ENCODE assay signal across 8 cellular contexts in the genomic region with DNA sequence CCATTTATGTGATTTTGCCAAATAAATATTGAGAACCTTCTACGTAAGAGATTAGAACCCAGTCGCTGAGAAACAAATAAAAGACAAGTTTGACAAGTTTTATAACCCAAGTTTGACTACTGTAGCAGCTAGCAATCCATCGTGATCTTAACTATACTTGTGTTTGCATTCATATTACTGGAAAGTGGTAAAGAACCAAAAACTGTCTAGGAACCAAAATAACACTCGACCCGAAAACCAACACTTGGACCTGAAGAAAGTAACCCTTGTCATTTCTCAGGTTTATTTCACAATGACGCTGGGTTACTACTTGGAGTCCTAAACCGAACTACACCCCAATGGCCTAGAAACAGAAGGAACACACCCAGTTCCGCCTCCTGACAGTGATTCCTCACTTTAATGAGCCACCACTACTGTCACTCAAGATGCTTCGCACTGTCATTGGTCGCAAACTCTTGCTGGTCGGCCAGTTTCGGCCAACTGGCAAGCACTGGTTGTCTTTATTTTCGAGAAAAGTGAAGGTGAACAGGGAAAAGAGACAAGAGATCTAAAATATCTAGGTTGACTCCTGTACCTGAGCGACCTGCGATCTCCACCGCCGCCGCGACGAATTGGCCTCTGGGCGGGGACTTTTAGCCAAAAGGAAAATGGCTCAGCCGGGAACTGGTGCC. TPM values are rescaled to one million over a fixed set of nuclear protein-coding genes. Genes with fewer than 3 reads are reported as not detected.
DNase-seq lines count a peak whose midpoint lies in the region; ATAC-seq and TF ChIP-seq lines count a peak whose summit lies in the region.

No MANE protein-coding gene starts in this region.

- DNase-seq in Daoy (ENCODE audit: low read depth) (peak; percentile 80), H7 (peak; percentile 77), LoVo (ENCODE audit: low spot score) (peak; percentile 92), RWPE1 (ENCODE audit: low spot score) (peak; percentile 92), fibroblast of mammary gland (ENCODE audit: low read depth) (peak; percentile 96)
- peak; percentile 61 for DNase-seq in activated T-helper 9 cell treated with anti-CD3 and anti-CD28 coated beads, Interleukin-2, amount 50 U/mL, for 16 hours (ENCODE audit: low read depth)
- DNase-seq in naive thymus-derived CD4-positive, alpha-beta T cell: peak; percentile 47 to 87 (median 83)

- no peak for TF ChIP-seq CTCF in RWPE1 (conservative IDR thresholded peaks at IDR 0.05; ENCODE audit: low read depth)
- no peak for TF ChIP-seq CTCF in fibroblast of mammary gland (conservative IDR thresholded peaks at IDR 0.05; ENCODE audit: control insufficient read depth, insufficient read depth, low read depth, low read length)

- H3K27me3 Mint-ChIP-seq in naive thymus-derived CD4-positive, alpha-beta T cell: no peaks in the 10 kb centered on the region
- no peaks in the 10 kb centered on the region for H3K27me3 Mint-ChIP-seq in stimulated activated memory B cell treated with anti-CD40 and anti-IgM and Interleukin-4, amounts not matched to agents 10 μg/mL and 1 μg/mL and 100 μg/mL, for 72 hours

- H3K4me3 Mint-ChIP-seq in naive thymus-derived CD4-positive, alpha-beta T cell: peak overlapping the region; percentile 91 to 100 (median 99)
- peak overlapping the region; percentile 100 for H3K4me3 Mint-ChIP-seq in stimulated activated memory B cell treated with anti-CD40 and anti-IgM and Interleukin-4, amounts not matched to agents 10 μg/mL and 1 μg/mL and 100 μg/mL, for 72 hours

- POLR2A ChIA-PET in RWPE1 (lab: Yijun Ruan, JAX; ENCODE audit: low non-redundant PET): interaction anchor here (1.0 kb wide), 1 partner anchor 31 kb away, joined by 3 read pairs; no protein-coding TSS in a partner anchor
- POLR2A ChIA-PET in naive thymus-derived CD4-positive, alpha-beta T cell (lab: Charles Lee): interaction anchor here (0.8 to 1.8 kb wide), 8 partner anchors 14 to 949 kb away, joined by 3 to 8 read pairs (median 4); a partner anchor contains a TSS

- peak; percentile 97 for ATAC-seq in naive thymus-derived CD4-positive, alpha-beta T cell
- ATAC-seq in stimulated activated memory B cell treated with anti-CD40 and anti-IgM and Interleukin-4, amounts not matched to agents 10 μg/mL and 1 μg/mL and 100 μg/mL, for 72 hours: peak; percentile 99

- no peaks in the 10 kb centered on the region for H3K27me3 ChIP-seq in H7 (ENCODE audit: control insufficient read depth, insufficient read depth, low read length)
- H3K27me3 ChIP-seq in naive thymus-derived CD4-positive, alpha-beta T cell (ENCODE audit: control insufficient read depth in 2 of 2, insufficient read depth in 2 of 2, low read length in 2 of 2): no peaks in the 10 kb centered on the region

- intact Hi-C loops in naive thymus-derived CD4-positive, alpha-beta T cell (cut with micrococcal nuclease): loop anchor here (1.0 to 10.0 kb wide), 13 partner anchors 36 to 1914 kb away; a partner anchor contains a TSS

- peak overlapping the region; percentile 91 for H3K4me3 ChIP-seq in H7 (ENCODE audit: insufficient read depth, low read depth, low read length)
- peak overlapping the region; percentile 88 for H3K4me3 ChIP-seq in fibroblast of mammary gland (ENCODE audit: control insufficient read depth, low read depth, low read length)
- H3K4me3 ChIP-seq in naive thymus-derived CD4-positive, alpha-beta T cell (ENCODE audit: low read length): peak overlapping the region; percentile 99

- H3K36me3 Mint-ChIP-seq in naive thymus-derived CD4-positive, alpha-beta T cell: peaks cover 0 to 26% (median 19%) of the 10 kb centered on the region in 5 donors
- H3K36me3 Mint-ChIP-seq in stimulated activated memory B cell treated with anti-CD40 and anti-IgM and Interleukin-4, amounts not matched to agents 10 μg/mL and 1 μg/mL and 100 μg/mL, for 72 hours: peaks cover 19% of the 10 kb centered on the region

- H3K4me1 ChIP-seq in naive thymus-derived CD4-positive, alpha-beta T cell (ENCODE audit: control insufficient read depth in 2 of 2, insufficient read depth in 2 of 2, low read length in 2 of 2): peaks cover 25 to 29% of the 10 kb centered on the region in 2 donors

- H3K27ac Mint-ChIP-seq in naive thymus-derived CD4-positive, alpha-beta T cell: peak overlapping the region; percentile 99 to 100 (median 100)
- peak overlapping the region; percentile 99 for H3K27ac Mint-ChIP-seq in stimulated activated memory B cell treated with anti-CD40 and anti-IgM and Interleukin-4, amounts not matched to agents 10 μg/mL and 1 μg/mL and 100 μg/mL, for 72 hours

- CTCF ChIA-PET in RWPE1 (lab: Yijun Ruan, JAX): interaction anchor here (0.6 to 0.7 kb wide), 2 partner anchors 161 to 1065 kb away, joined by 3 read pairs; no protein-coding TSS in a partner anchor
- CTCF ChIA-PET in naive thymus-derived CD4-positive, alpha-beta T cell (lab: Charles Lee): interaction anchor here (1.6 kb wide), 1 partner anchor 862 kb away, joined by 4 read pairs; no protein-coding TSS in a partner anchor

- peaks cover 0 to 4% (median 0%) of the 10 kb centered on the region in 3 experiments for H3K9me3 ChIP-seq in naive thymus-derived CD4-positive, alpha-beta T cell (ENCODE audit: control insufficient read depth in 2 of 3, low read length in 3 of 3)

- peaks cover 38 to 91% (median 81%) of the 10 kb centered on the region in 7 donors for H3K4me1 Mint-ChIP-seq in naive thymus-derived CD4-positive, alpha-beta T cell
- H3K4me1 Mint-ChIP-seq in stimulated activated memory B cell treated with anti-CD40 and anti-IgM and Interleukin-4, amounts not matched to agents 10 μg/mL and 1 μg/mL and 100 μg/mL, for 72 hours: peaks cover 60% of the 10 kb centered on the region

- H3K27ac ChIP-seq in RWPE1: peak overlapping the region; percentile 98
- H3K27ac ChIP-seq in naive thymus-derived CD4-positive, alpha-beta T cell (ENCODE audit: low read depth, low read length): peak overlapping the region; percentile 98

- H3K9me3 Mint-ChIP-seq in naive thymus-derived CD4-positive, alpha-beta T cell: peaks cover 0 to 6% (median 0%) of the 10 kb centered on the region in 11 donors
- H3K9me3 Mint-ChIP-seq in stimulated activated memory B cell treated with anti-CD40 and anti-IgM and Interleukin-4, amounts not matched to agents 10 μg/mL and 1 μg/mL and 100 μg/mL, for 72 hours: no peaks in the 10 kb centered on the region

- no peaks in the 10 kb centered on the region for H3K36me3 ChIP-seq in H7 (replicated peaks; ENCODE audit: control insufficient read depth, insufficient read depth, low read length)
- peaks cover 0 to 11% (median 0%) of the 10 kb centered on the region in 3 experiments for H3K36me3 ChIP-seq in naive thymus-derived CD4-positive, alpha-beta T cell (ENCODE audit: control insufficient read depth in 2 of 3, insufficient read depth in 3 of 3, low read length in 3 of 3)

RNA-seq across cellular contexts. Expression of a gene that starts 0.5 kb away (rescaled TPM):
- total RNA-seq in Daoy (2014; rRNA removed; shearing (Covaris generic)): 11.5 and 15.8 TPM in 2 replicates
- total RNA-seq in H7 (2014; rRNA removed; shearing (Covaris generic)): 14.5 and 22.9 TPM in 2 replicates
- 10 to 100 TPM; 10.4 to 25.7 (median 23.3) TPM for total RNA-seq in naive thymus-derived CD4-positive, alpha-beta T cell
- 10 to 100 TPM; 13.8 to 17.3 TPM for polyA plus RNA-seq in naive thymus-derived CD4-positive, alpha-beta T cell

RNA-seq across cellular contexts. Expression of a gene that starts 0.7 kb away (rescaled TPM):
- total RNA-seq in Daoy (2014; rRNA removed; shearing (Covaris generic)): 13.0 and 32.3 TPM in 2 replicates
- total RNA-seq in H7 (2014; rRNA removed; shearing (Covaris generic)): 17.0 and 23.8 TPM in 2 replicates
- 10 to 100 TPM; 15.7 to 28.2 (median 18.1) TPM for total RNA-seq in naive thymus-derived CD4-positive, alpha-beta T cell
- polyA plus RNA-seq in naive thymus-derived CD4-positive, alpha-beta T cell: 1 to 10 TPM; 6.4 to 7.8 TPM

Comparison
In these comparisons a context has a peak if more than half of its experiments do, and no peak if none do; other contexts are left out.
1. Peak in every context shown above with its lines: DNase-seq, ATAC-seq, H3K4me3 ChIP-seq and H3K27ac ChIP-seq.